ENCODE assay signal across 24 cellular contexts in the genomic region with DNA sequence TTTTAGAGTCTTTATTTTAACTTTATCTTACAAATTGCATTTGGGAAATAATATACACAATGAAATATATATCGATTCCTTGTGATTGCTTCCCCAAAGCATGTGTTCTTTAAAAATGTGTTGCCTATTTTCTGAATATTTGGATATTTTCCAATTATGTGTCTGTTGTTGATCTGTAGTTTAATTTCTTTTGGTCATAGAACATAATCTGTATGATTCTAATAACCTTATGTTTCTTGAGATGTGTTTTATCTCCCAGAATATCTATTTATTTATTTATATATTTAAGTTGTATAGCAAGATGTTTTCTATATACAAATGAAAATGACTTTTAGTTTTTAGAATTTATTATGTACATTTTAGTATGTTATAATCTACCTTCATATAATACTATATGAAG.
DNase-seq lines count a peak whose midpoint lies in the region; FAIRE-seq and TF ChIP-seq lines count a peak whose summit lies in the region.
"Had no signal": no experiment of that assay in that cellular context is flagged by ENCODE, and none has a peak within 500 bp of the region (broad histone marks: within the 10 kb centered on the region; RNA-seq: fewer than 3 reads in every experiment).

No MANE protein-coding gene starts in this region.

- H3K4me1 ChIP-seq in small intestine (ENCODE audit: control insufficient read depth in 2 of 2, insufficient read depth in 1 of 2, low read depth in 1 of 2, low read length in 1 of 2) (no peaks in the 10 kb centered on the region), stomach (no peaks in the 10 kb centered on the region)
- H3K4me1 ChIP-seq: A549, BE2C, HAP-1 had no signal

- H3K36me3 ChIP-seq in small intestine (ENCODE audit: control insufficient read depth in 2 of 2, insufficient read depth in 2 of 2, low read length in 2 of 2) (no peaks in the 10 kb centered on the region), stomach (no peaks in the 10 kb centered on the region)
- H3K36me3 ChIP-seq: BE2C; BLaER1 treated with 17β-estradiol and CSF1 and Interleukin-3, amounts not matched to agents 10 nM and 100 nM; HAP-1 had no signal

- H3K27ac ChIP-seq in small intestine (ENCODE audit: low read depth in 1 of 2, low read length in 1 of 2) = no peak overlapping the region
- no peak overlapping the region for H3K27ac ChIP-seq in stomach
- H3K27ac ChIP-seq: 22Rv1; A549; BLaER1 treated with 17β-estradiol and CSF1 and Interleukin-3, amounts not matched to agents 10 nM and 100 nM had no signal

- H3K27me3 ChIP-seq in small intestine (ENCODE audit: control insufficient read depth in 2 of 2, insufficient read depth in 2 of 2, low read length in 2 of 2) = no peaks in the 10 kb centered on the region
- H3K27me3 ChIP-seq in stomach = no peaks in the 10 kb centered on the region
- H3K27me3 ChIP-seq: BE2C; BLaER1 treated with 17β-estradiol and CSF1 and Interleukin-3, amounts not matched to agents 10 nM and 100 nM had no signal

- POLR2A ChIA-PET in HEK293T (lab: Yijun Ruan, JAX) = no interaction called here

- no peak overlapping the region for H3K4me3 ChIP-seq in small intestine (ENCODE audit: low read depth in 1 of 2, low read length in 2 of 2)
- H3K4me3 ChIP-seq in stomach = no peak overlapping the region
- H3K4me3 ChIP-seq: A549; BLaER1 treated with 17β-estradiol and CSF1 and Interleukin-3, amounts not matched to agents 10 nM and 100 nM; GM12878; HAP-1 had no signal

- TF ChIP-seq CTCF in stomach (IDR thresholded peaks at IDR 0.05) (no peak), D721Med (IDR thresholded peaks at IDR 0.05; ENCODE audit: insufficient read depth, missing control alignments) (no peak)

- H3K9me3 ChIP-seq in small intestine (ENCODE audit: control insufficient read depth, low read depth) = no peaks in the 10 kb centered on the region
- peaks cover 0 to 2% (median under 1%) of the 10 kb centered on the region in 4 donors for H3K9me3 ChIP-seq in stomach
- H3K9me3 ChIP-seq: A549, BE2C, HAP-1 had no signal

- intact Hi-C loops in stomach (cut with DNase I; ENCODE audit: low total_unique reads) = no loop called here

- TF ChIP-seq EP300 in stomach (IDR thresholded peaks at IDR 0.05) = no peak

- DNase-seq in HEK293T (ENCODE audit: extremely low spot score) = no peak
- no peak for DNase-seq in small intestine
- DNase-seq in stomach = no peak
- no peak for DNase-seq in activated CD8-positive, alpha-beta memory T cell treated with anti-CD3 and anti-CD28 coated beads for 24 hours
- no peak for DNase-seq in D721Med (ENCODE audit: insufficient read length, low spot score)
- DNase-seq: ACHN; AML-193; BE2C; Calu3; CD4-positive, alpha-beta T cell; COR-L47; DMS153; DND-41; GDM1; GOT3 had no signal

- CTCF ChIA-PET in HEK293T (lab: Yijun Ruan, JAX) = no interaction called here

- TF ChIP-seq POLR2A in stomach (IDR thresholded peaks at IDR 0.05) = no peak

- 89 to 96% (median 93%) methylated on average over 1 of the region's 1 CpG for WGBS in small intestine, 3 donors
- 85 to 98% (median 94%) methylated on average over 1 of the region's 1 CpG for WGBS in stomach, 5 donors

- FAIRE-seq in A204.1 (lab: Jason Lieb, UNC) (peak; percentile 46), endometrium (lab: Jason Lieb, UNC) (peak; percentile 43), small intestine (lab: Jason Lieb, UNC) (peak; percentile 61), D721Med (lab: Jason Lieb, UNC) (no peak)
- FAIRE-seq: A549, GM12878, GM19239, H54 had no signal

TF ChIP-seq in HEK293T, 16 proteins besides CTCF, POLR2A, EP300 and RAD21:
- TF ChIP-seq, protein P1, sequence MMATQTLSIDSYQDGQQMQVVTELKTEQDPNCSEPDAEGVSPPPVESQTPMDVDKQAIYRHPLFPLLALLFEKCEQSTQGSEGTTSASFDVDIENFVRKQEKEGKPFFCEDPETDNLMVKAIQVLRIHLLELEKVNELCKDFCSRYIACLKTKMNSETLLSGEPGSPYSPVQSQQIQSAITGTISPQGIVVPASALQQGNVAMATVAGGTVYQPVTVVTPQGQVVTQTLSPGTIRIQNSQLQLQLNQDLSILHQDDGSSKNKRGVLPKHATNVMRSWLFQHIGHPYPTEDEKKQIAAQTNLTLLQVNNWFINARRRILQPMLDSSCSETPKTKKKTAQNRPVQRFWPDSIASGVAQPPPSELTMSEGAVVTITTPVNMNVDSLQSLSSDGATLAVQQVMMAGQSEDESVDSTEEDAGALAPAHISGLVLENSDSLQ (IDR thresholded peaks at IDR 0.05) = no peak
- TF ChIP-seq ARNT (IDR thresholded peaks at IDR 0.05) (no peak), ZNF384 (IDR thresholded peaks at IDR 0.05) (no peak), ELF4 (IDR thresholded peaks at IDR 0.05) (no peak), CTBP1 (IDR thresholded peaks at IDR 0.05; ENCODE audit: borderline replicate concordance) (0 out of 2 replicates have a peak, but pooled peaks have one; percentile 5), HDGF (IDR thresholded peaks at IDR 0.05; ENCODE audit: borderline replicate concordance) (no peak), FOXK2 (IDR thresholded peaks at IDR 0.05) (0 out of 2 replicates have a peak, but pooled peaks have one; percentile 45), FOXM1 (IDR thresholded peaks at IDR 0.05; ENCODE audit: borderline replicate concordance) (no peak), SUZ12 (IDR thresholded peaks at IDR 0.05) (no peak), NFRKB (IDR thresholded peaks at IDR 0.05) (no peak), BHLHE40 (IDR thresholded peaks at IDR 0.05; ENCODE audit: borderline replicate concordance) (no peak), TARDBP (IDR thresholded peaks at IDR 0.05) (peak; percentile 32; the same call in 1 of the 2 replicates)
TF ChIP-seq in HEK293T: peak in this region for 3.
